Comparison of ENCODE assay signal across 15 cellular contexts in the genomic region with DNA sequence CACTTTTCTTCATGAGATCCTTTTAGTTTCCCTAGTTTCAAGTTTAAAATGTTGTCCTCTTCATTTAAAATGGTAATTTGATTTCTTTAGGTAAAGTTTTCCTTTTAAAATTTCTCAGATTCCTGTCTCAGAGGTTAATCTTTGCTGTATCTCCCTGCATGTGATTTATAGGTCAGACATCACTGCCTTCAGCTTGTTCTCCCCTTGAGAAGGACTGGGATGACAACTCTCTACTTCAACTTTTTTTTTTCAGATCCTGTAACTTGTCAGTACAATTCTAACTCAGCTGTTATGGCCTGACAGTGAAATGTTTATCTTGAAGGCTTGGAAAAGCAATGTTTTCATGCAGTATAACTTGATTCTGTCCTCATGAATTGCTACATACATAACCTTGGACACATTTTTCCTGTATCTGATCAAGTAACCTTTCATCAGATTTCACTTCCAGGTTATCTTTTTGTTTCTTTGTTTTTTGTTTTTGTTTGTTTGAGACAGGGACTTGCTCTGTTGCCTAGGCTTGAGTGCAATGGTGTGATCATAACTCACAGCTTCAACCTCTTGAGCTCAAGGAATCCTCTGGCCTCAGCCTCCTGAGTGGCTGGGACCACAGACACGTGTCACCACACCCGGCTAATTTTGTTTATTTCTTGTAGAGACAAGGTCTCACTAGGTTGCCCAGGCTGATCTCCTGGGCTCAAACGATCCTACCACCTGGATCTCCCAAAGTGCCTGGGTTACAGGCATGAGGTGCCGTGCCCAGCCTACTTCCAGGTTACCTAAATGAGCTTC.
DNase-seq lines count a peak whose midpoint lies in the region; ATAC-seq and TF ChIP-seq lines count a peak whose summit lies in the region.
"Had no signal": no experiment of that assay in that cellular context is flagged by ENCODE, and none has a peak within 500 bp of the region (broad histone marks: within the 10 kb centered on the region; RNA-seq: fewer than 3 reads in every experiment).

No MANE protein-coding gene starts in this region.

- H3K9me3 ChIP-seq in BLaER1 (no peaks in the 10 kb centered on the region), Caco-2 (no peaks in the 10 kb centered on the region), SJCRH30 (replicated peaks) (no peaks in the 10 kb centered on the region)

- H3K36me3 ChIP-seq in BLaER1 (peaks cover 5% of the 10 kb centered on the region; the same call in 1 of the 2 replicates), Caco-2 (ENCODE audit: control insufficient read depth, insufficient read depth, low read length) (no peaks in the 10 kb centered on the region), SJCRH30 (no peaks in the 10 kb centered on the region)

- ATAC-seq in naive B cell (ENCODE audit: low read depth in 2 of 2): no peak
- ATAC-seq: CD8-positive, alpha-beta T cell had no signal

- H3K4me2 ChIP-seq in BLaER1: peak overlapping the region; percentile 53

- peak overlapping the region in 5 of 6 donors; percentile 50 to 75 (median 68) for H3K27ac Mint-ChIP-seq in immature natural killer cell
- H3K27ac Mint-ChIP-seq in naive B cell: peak overlapping the region; percentile 37 to 88 (median 46)
- H3K27ac Mint-ChIP-seq in Caco-2 (ENCODE audit: unreplicated experiment): no peak overlapping the region
- H3K27ac Mint-ChIP-seq: B cell; CD8-positive, alpha-beta T cell; HFFc6 had no signal

- no peak for TF ChIP-seq CTCF in Caco-2 (IDR thresholded peaks at IDR 0.05; ENCODE audit: insufficient read depth in 1 of 2, low read depth in 1 of 2, low read length in 1 of 2, severe bottlenecking in 1 of 2, unreplicated experiment in 1 of 2)

- H3K27ac ChIP-seq in BLaER1 (0 out of 2 replicates have a peak overlapping the region, but pooled peaks have one; percentile 46), SJCRH30 (no peak overlapping the region)

- peaks cover 20% of the 10 kb centered on the region for H3K4me1 ChIP-seq in BLaER1
- no peaks in the 10 kb centered on the region for H3K4me1 ChIP-seq in Caco-2
- H3K4me1 ChIP-seq in SJCRH30: no peaks in the 10 kb centered on the region

- no peak overlapping the region for H3K4me3 ChIP-seq in BLaER1
- no peak overlapping the region for H3K4me3 ChIP-seq in Caco-2 (ENCODE audit: low read depth, low read length)
- no peak overlapping the region for H3K4me3 ChIP-seq in SJCRH30

- intact Hi-C loops in Caco-2 (cut with micrococcal nuclease; ENCODE audit: unreplicated experiment): no loop called here

- CTCF ChIA-PET in Caco-2 (lab: Charles Lee): no interaction called here

- no peaks in the 10 kb centered on the region for H4K20me1 ChIP-seq in BLaER1

- DNase-seq in Caki2 (ENCODE audit: low read depth) (peak; percentile 4), immature natural killer cell (peak in 2 of 3 donors; percentile 7 to 9), naive B cell (no peak), Caco-2 (no peak), SJCRH30 (no peak), NCI-H2029 (lab: John Stamatoyannopoulos, UW) (no peak)
- no peak for DNase-seq in effector CD8-positive, alpha-beta T cell (lab: John Stamatoyannopoulos, UW)
- DNase-seq: CD8-positive, alpha-beta T cell; COR-L47; DMS53; HCEC 1CT; HFFc6 had no signal

- no peak overlapping the region for H3K9ac ChIP-seq in BLaER1

- H3K36me3 Mint-ChIP-seq in immature natural killer cell (peaks cover 0 to 17% (median 5%) of the 10 kb centered on the region in 3 donors), naive B cell (peaks cover 8% of the 10 kb centered on the region in 2 donors), Caco-2 (ENCODE audit: insufficient read depth, unreplicated experiment) (no peaks in the 10 kb centered on the region)
- H3K36me3 Mint-ChIP-seq: CD14-positive monocyte; CD8-positive, alpha-beta T cell had no signal

- H3K27me3 Mint-ChIP-seq in immature natural killer cell (ENCODE audit: low read depth in 3 of 3) (peaks cover 0 to 4% (median 0%) of the 10 kb centered on the region in 3 donors), naive B cell (no peaks in the 10 kb centered on the region), Caco-2 (ENCODE audit: insufficient read depth, unreplicated experiment) (peaks cover 22% of the 10 kb centered on the region)
- H3K27me3 Mint-ChIP-seq: B cell had no signal

- in situ Hi-C loops in Caki2 (cut with HindIII; ENCODE audit: low pct_unique_long_range_greater_than_20kb, low sequenced_read_pairs): no loop called here

- H3K4me3 Mint-ChIP-seq in immature natural killer cell (peak overlapping the region in 1 of 5 donors; percentile 44), naive B cell (peak overlapping the region in 1 of 8 donors; percentile 2), Caco-2 (ENCODE audit: unreplicated experiment) (no peak overlapping the region)
- H3K4me3 Mint-ChIP-seq: B cell; CD14-positive monocyte; CD8-positive, alpha-beta T cell; HFFc6 had no signal

- H3K27me3 ChIP-seq in BLaER1 (no peaks in the 10 kb centered on the region), Caco-2 (replicated peaks; ENCODE audit: control insufficient read depth, insufficient read depth, low read length) (no peaks in the 10 kb centered on the region; the same call in 1 of the 2 replicates), SJCRH30 (no peaks in the 10 kb centered on the region)

- POLR2A ChIA-PET in Caco-2 (lab: Charles Lee): no interaction called here

- H3K9me3 Mint-ChIP-seq in immature natural killer cell (no peaks in the 10 kb centered on the region), naive B cell (no peaks in the 10 kb centered on the region), Caco-2 (ENCODE audit: unreplicated experiment) (no peaks in the 10 kb centered on the region)
- H3K9me3 Mint-ChIP-seq: CD8-positive, alpha-beta T cell had no signal

- H3K4me1 Mint-ChIP-seq in immature natural killer cell: peaks cover 25 to 37% of the 10 kb centered on the region in 2 donors
- peaks cover 14 to 21% (median 15%) of the 10 kb centered on the region in 3 donors for H3K4me1 Mint-ChIP-seq in naive B cell
- H3K4me1 Mint-ChIP-seq in Caco-2 (ENCODE audit: low read depth, unreplicated experiment): no peaks in the 10 kb centered on the region

- BruUV-seq in Caco-2 (replicated peaks; lab: Mats Ljungman, UMichigan): no TSS peak

Comparison
In these comparisons a context has a peak if more than half of its experiments do, and no peak if none do; other contexts are left out.
1. DNase-seq: peak in Caki2 (single experiment) and immature natural killer cell (2 of 3); none in naive B cell (single experiment), Caco-2 (0 of 2), SJCRH30 (0 of 2), NCI-H2029 (single experiment) and effector CD8-positive, alpha-beta T cell (single experiment).